9 cellular contexts compared by ENCODE assay signal in genomic region chr18:267380-267687, GRCh38. TPM values are rescaled to one million over a fixed set of nuclear protein-coding genes. Genes with fewer than 3 reads are reported as not detected.
DNase-seq lines count a peak whose midpoint lies in the region; ATAC-seq and FAIRE-seq lines count a peak whose summit lies in the region.
"Had no signal": no experiment of that assay in that cellular context is flagged by ENCODE, and none has a peak within 500 bp of the region (broad histone marks: within the 10 kb centered on the region; RNA-seq: fewer than 3 reads in every experiment).

No MANE protein-coding gene starts in this region.

- ATAC-seq in activated T-cell treated with anti-CD3 and anti-CD28 coated beads, Interleukin-2, amount 50 U/mL, for 4 hours, result no peak
- ATAC-seq in activated T-helper 17 cell treated with anti-CD3 and anti-CD28 coated beads, Interleukin-2, amount 50 U/mL, for 72 hours (replicated peaks), result no peak
- ATAC-seq in HG02678 (IDR thresholded peaks at IDR 0.05; ENCODE audit: unreplicated experiment), result no peak

- H3K9me3 Mint-ChIP-seq in activated T-cell treated with anti-CD3 and anti-CD28 coated beads, Interleukin-2, amount 50 U/mL, for 4 hours, result no peaks in the 10 kb centered on the region
- no peaks in the 10 kb centered on the region for H3K9me3 Mint-ChIP-seq in activated T-helper 17 cell treated with anti-CD3 and anti-CD28 coated beads, Interleukin-2, amount 50 U/mL, for 72 hours

- FAIRE-seq in HTR-8/SVneo (lab: Jason Lieb, UNC), result no peak
- FAIRE-seq: frontal cortex had no signal

- H3K4me3 Mint-ChIP-seq in activated T-cell treated with anti-CD3 and anti-CD28 coated beads, Interleukin-2, amount 50 U/mL, for 4 hours, result peak overlapping the region; percentile 97
- peak overlapping the region; percentile 97 for H3K4me3 Mint-ChIP-seq in activated T-helper 17 cell treated with anti-CD3 and anti-CD28 coated beads, Interleukin-2, amount 50 U/mL, for 72 hours

- peak overlapping the region; percentile 94 to 99 (median 96) for H3K4me3 ChIP-seq in subcutaneous abdominal adipose tissue (ENCODE audit: low read depth in 1 of 5, low read length in 5 of 5)

- no peaks in the 10 kb centered on the region for H3K27me3 Mint-ChIP-seq in activated T-cell treated with anti-CD3 and anti-CD28 coated beads, Interleukin-2, amount 50 U/mL, for 4 hours (ENCODE audit: low read depth)
- no peaks in the 10 kb centered on the region for H3K27me3 Mint-ChIP-seq in activated T-helper 17 cell treated with anti-CD3 and anti-CD28 coated beads, Interleukin-2, amount 50 U/mL, for 72 hours

- H3K27ac ChIP-seq in subcutaneous abdominal adipose tissue (ENCODE audit: low read depth, low read length), result peak overlapping the region; percentile 97

- no peak for DNase-seq in activated T-cell treated with anti-CD3 and anti-CD28 coated beads, Interleukin-2, amount 50 U/mL, for 4 hours
- DNase-seq in activated T-cell treated with anti-CD3 and anti-CD28 coated beads, Interleukin-2, amount 50 U/mL, for 48 hours, result no peak
- DNase-seq in HTR-8/SVneo (ENCODE audit: insufficient read length, low spot score) (peak; percentile 22), iris pigment epithelial cell (ENCODE audit: low read depth) (peak; percentile 24), NCI-H524 treated with DMSO at 0.1 percent for 48 hours (lab: John Stamatoyannopoulos, UW) (no peak)

- H3K36me3 Mint-ChIP-seq in activated T-cell treated with anti-CD3 and anti-CD28 coated beads, Interleukin-2, amount 50 U/mL, for 4 hours (ENCODE audit: insufficient read depth), result peaks cover 17% of the 10 kb centered on the region
- H3K36me3 Mint-ChIP-seq in activated T-helper 17 cell treated with anti-CD3 and anti-CD28 coated beads, Interleukin-2, amount 50 U/mL, for 72 hours (ENCODE audit: low read depth), result peaks cover 47% of the 10 kb centered on the region

- H3K4me1 Mint-ChIP-seq in activated T-cell treated with anti-CD3 and anti-CD28 coated beads, Interleukin-2, amount 50 U/mL, for 4 hours (ENCODE audit: low read depth), result peaks cover 27% of the 10 kb centered on the region
- H3K4me1 Mint-ChIP-seq in activated T-helper 17 cell treated with anti-CD3 and anti-CD28 coated beads, Interleukin-2, amount 50 U/mL, for 72 hours, result peaks cover 11% of the 10 kb centered on the region

- H3K36me3 ChIP-seq in subcutaneous abdominal adipose tissue (ENCODE audit: control insufficient read depth in 5 of 5, insufficient read depth in 5 of 5, low read length in 5 of 5), result peaks cover 15 to 22% (median 15%) of the 10 kb centered on the region in 5 donors

- no peaks in the 10 kb centered on the region for H3K27me3 ChIP-seq in subcutaneous abdominal adipose tissue (ENCODE audit: control insufficient read depth in 5 of 5, insufficient read depth in 4 of 5, low read length in 5 of 5)

- peak overlapping the region; percentile 89 to 99 (median 98) for H3K9ac ChIP-seq in subcutaneous abdominal adipose tissue (ENCODE audit: low read length in 5 of 5)

- peaks cover 4 to 20% (median 16%) of the 10 kb centered on the region in 5 donors for H3K4me1 ChIP-seq in subcutaneous abdominal adipose tissue (ENCODE audit: control insufficient read depth in 5 of 5, insufficient read depth in 5 of 5, low read length in 5 of 5)

- H3K9me3 ChIP-seq in subcutaneous abdominal adipose tissue (ENCODE audit: control insufficient read depth in 5 of 5, low read length in 5 of 5), result no peaks in the 10 kb centered on the region

- peak overlapping the region; percentile 99 for H3K27ac Mint-ChIP-seq in activated T-helper 17 cell treated with anti-CD3 and anti-CD28 coated beads, Interleukin-2, amount 50 U/mL, for 72 hours

RNA-seq across cellular contexts. Expression of gene THOC1, which starts 0.5 kb away (rescaled TPM):
- 10 to 100 TPM; 51.5 to 54.6 (median 51.6) TPM for total RNA-seq in activated T-cell treated with anti-CD3 and anti-CD28 coated beads, Interleukin-2, amount 50 U/mL, for 4 hours
- 10 to 100 TPM; 71.6 to 99.1 TPM for total RNA-seq in activated T-helper 17 cell treated with anti-CD3 and anti-CD28 coated beads, Interleukin-2, amount 50 U/mL, for 72 hours

Comparison
In these comparisons a context has a peak if more than half of its experiments do, and no peak if none do; other contexts are left out.
1. DNase-seq: peak in HTR-8/SVneo (single experiment) and iris pigment epithelial cell (single experiment); none in activated T-cell treated with anti-CD3 and anti-CD28 coated beads, Interleukin-2, amount 50 U/mL, for 4 hours (single experiment), activated T-cell treated with anti-CD3 and anti-CD28 coated beads, Interleukin-2, amount 50 U/mL, for 48 hours (0 of 2) and NCI-H524 treated with DMSO at 0.1 percent for 48 hours (single experiment).